ENCODE assay signal across 25 cellular contexts in genomic region chrX:102338162-102338561, GRCh38.
"Had no signal": no experiment of that assay in that cellular context is flagged by ENCODE, and none has a peak within 500 bp of the region (broad histone marks: within the 10 kb centered on the region; RNA-seq: fewer than 3 reads in every experiment).

No MANE protein-coding gene starts in this region.

- H3K9ac ChIP-seq: neural progenitor cell had no signal

- H3K36me3 ChIP-seq: neural progenitor cell, pancreas, prostate gland, right atrium auricular region, right lobe of liver, stomach, thoracic aorta, thyroid gland, tibial nerve, upper lobe of left lung, vagina had no signal

- H3K4me3 ChIP-seq: neural progenitor cell, pancreas, prostate gland, right atrium auricular region, right lobe of liver, skin epidermis, smooth muscle cell, stomach, thoracic aorta, thyroid gland, tibial nerve, upper lobe of left lung, vagina had no signal

- ATAC-seq: naive thymus-derived CD4-positive, alpha-beta T cell; pancreas; right lobe of liver; stimulated activated effector memory CD8-positive, alpha-beta T cell treated with anti-CD3 and anti-CD28 coated beads, Interleukin-12 subunit alpha, Interleukin-12 subunit beta, amount 100 ng/mL, for 72 hours; stimulated activated naive B cell treated with anti-CD40 and anti-IgM and Interleukin-4, amounts not matched to agents 10 μg/mL and 1 μg/mL and 100 μg/mL, for 72 hours had no signal

- H3K9me3 ChIP-seq: pancreas, prostate gland, right atrium auricular region, right lobe of liver, thoracic aorta, thyroid gland, tibial nerve, upper lobe of left lung, vagina had no signal

- H2AFZ ChIP-seq: neural progenitor cell had no signal

- H3K27me3 ChIP-seq: neural progenitor cell, right atrium auricular region, thyroid gland, upper lobe of left lung, vagina had no signal

- H3K4me1 ChIP-seq: neural progenitor cell, pancreas, prostate gland, right atrium auricular region, right lobe of liver, stomach, thyroid gland, tibial nerve, upper lobe of left lung, vagina had no signal

- H3K4me2 ChIP-seq: neural progenitor cell, smooth muscle cell had no signal

- H3K27ac ChIP-seq: neural progenitor cell, pancreas, prostate gland, right atrium auricular region, right lobe of liver, skin epidermis, stomach, thoracic aorta, thyroid gland, tibial nerve, vagina had no signal

- DNase-seq: naive thymus-derived CD4-positive, alpha-beta T cell; natural killer cell; occipital lobe; retina; right lobe of liver; stimulated activated CD4-positive, alpha-beta T cell treated with anti-CD3 and anti-CD28 coated beads, Interleukin-15, amount 100 ng/mL, for 24 hours; stimulated activated CD4-positive, alpha-beta T cell treated with anti-CD3 and anti-CD28 coated beads, Interleukin-2, amount 100 ng/mL, for 24 hours; stimulated activated CD4-positive, alpha-beta T cell treated with anti-CD3 and anti-CD28 coated beads, Interleukin-2, amount 100 ng/mL, for 48 hours; stimulated activated CD4-positive, alpha-beta T cell treated with anti-CD3 and anti-CD28 coated beads, Interleukin-4, amount 100 ng/mL, for 24 hours; stimulated activated naive B cell treated with anti-CD40 and anti-IgM and Interleukin-4, amounts not matched to agents 10 μg/mL and 1 μg/mL and 100 μg/mL, for 72 hours; stimulated activated naive CD4-positive, alpha-beta T cell treated with Interleukin-2 at 50 U/mL for 16 hours; stomach; thyroid gland; trophoblast cell had no signal
